ENCODE assay signal across 28 cellular contexts in the genomic region with DNA sequence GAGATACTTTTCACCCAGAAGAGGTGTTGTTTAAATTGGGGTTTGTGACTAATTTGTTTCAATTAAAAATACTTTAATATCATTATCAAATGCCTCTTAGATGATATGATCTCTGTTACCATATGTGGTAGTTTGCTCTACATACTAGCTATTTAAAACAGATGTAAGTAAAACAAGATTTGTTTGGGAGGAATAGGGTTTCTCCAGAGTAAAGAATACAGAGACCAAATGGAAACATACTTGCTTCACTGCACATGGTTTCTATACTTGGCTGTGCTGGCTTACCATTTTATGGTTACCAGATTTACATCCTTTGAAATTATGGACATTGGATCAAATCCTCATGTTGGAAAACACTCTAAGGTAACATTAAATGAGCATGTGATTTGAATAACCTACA.
"Had no signal": no experiment of that assay in that cellular context is flagged by ENCODE, and none has a peak within 500 bp of the region (broad histone marks: within the 10 kb centered on the region; RNA-seq: fewer than 3 reads in every experiment).

No MANE protein-coding gene starts in this region.

- ATAC-seq: natural killer cell; pancreas; right cardiac atrium; sciatic nerve; stimulated activated naive B cell treated with anti-CD40 and anti-IgM and Interleukin-4, amounts not matched to agents 10 μg/mL and 1 μg/mL and 100 μg/mL, for 72 hours; stimulated activated naive CD8-positive, alpha-beta T cell treated with anti-CD3 and anti-CD28 coated beads, Interleukin-15, Interleukin-2, amounts not matched to agents 100 U/mL and 50 U/mL, for 24 hours had no signal

- H3K4me2 ChIP-seq: neural progenitor cell had no signal

- H3K4me1 ChIP-seq: left ventricle myocardium inferior, neural progenitor cell, pancreas, prostate gland, stomach, testis, transverse colon, upper lobe of left lung, vagina had no signal

- H3K4me3 ChIP-seq: left ventricle myocardium inferior, lung, neural progenitor cell, pancreas, prostate gland, skin epidermis, stomach, testis, thyroid gland, transverse colon, upper lobe of left lung, vagina had no signal

- H3K27me3 ChIP-seq: neural progenitor cell, neutrophil, pancreas, stomach, testis, thyroid gland, transverse colon, upper lobe of left lung, vagina had no signal

- H3K9me3 ChIP-seq: neutrophil, pancreas, prostate gland, stomach, testis, thyroid gland, transverse colon, upper lobe of left lung, vagina had no signal

- H3K27ac ChIP-seq: left ventricle myocardium inferior, neural progenitor cell, neutrophil, pancreas, prostate gland, skin epidermis, stomach, testis, thyroid gland, transverse colon, upper lobe of left lung, vagina had no signal

- DNase-seq: islet precursor cell; left ventricle myocardium inferior; naive B cell; natural killer cell; nephron progenitor cell; occipital lobe; pancreas; posterior cingulate gyrus; retina; right cardiac atrium; stimulated activated CD4-positive, alpha-beta T cell treated with anti-CD3 and anti-CD28 coated beads, Interleukin-12 subunit alpha, Interleukin-12 subunit beta, amount 100 ng/mL, for 4 hours; stimulated activated CD4-positive, alpha-beta T cell treated with anti-CD3 and anti-CD28 coated beads, Interleukin-15, amount 100 ng/mL, for 24 hours; stimulated activated CD4-positive, alpha-beta T cell treated with anti-CD3 and anti-CD28 coated beads, Interleukin-2, amount 100 ng/mL, for 24 hours; stimulated activated CD4-positive, alpha-beta T cell treated with anti-CD3 and anti-CD28 coated beads, Interleukin-4, amount 100 ng/mL, for 1 hour; stimulated activated naive B cell treated with anti-CD40 and anti-IgM and Interleukin-4, amounts not matched to agents 10 μg/mL and 1 μg/mL and 100 μg/mL, for 72 hours; stimulated activated naive CD8-positive, alpha-beta T cell treated with anti-CD3 and anti-CD28 coated beads, Interleukin-15, Interleukin-2, amounts not matched to agents 100 U/mL and 50 U/mL, for 24 hours; stomach; testis; thyroid gland; transverse colon; upper lobe of left lung had no signal

- H3K9ac ChIP-seq: neural progenitor cell had no signal

- H2AFZ ChIP-seq: neural progenitor cell had no signal

- H3K36me3 ChIP-seq: left ventricle myocardium inferior, neural progenitor cell, neutrophil, pancreas, prostate gland, stomach, thyroid gland, transverse colon, upper lobe of left lung, vagina had no signal
